In genomic region chr3:197154-197855, GRCh38 we compare ENCODE assay signal across 9 cellular contexts. TPM values are rescaled to one million over a fixed set of nuclear protein-coding genes. Genes with fewer than 3 reads are reported as not detected.
DNase-seq lines count a peak whose midpoint lies in the region; ATAC-seq, FAIRE-seq and TF ChIP-seq lines count a peak whose summit lies in the region.
"Had no signal": no experiment of that assay in that cellular context is flagged by ENCODE, and none has a peak within 500 bp of the region (broad histone marks: within the 10 kb centered on the region; RNA-seq: fewer than 3 reads in every experiment).

No MANE protein-coding gene starts in this region.

- peak; percentile 37 for ATAC-seq in HG03135 (IDR thresholded peaks at IDR 0.05; ENCODE audit: unreplicated experiment)
- ATAC-seq in GM21447 (IDR thresholded peaks at IDR 0.05; ENCODE audit: unreplicated experiment), result no peak
- ATAC-seq in HG03280 (IDR thresholded peaks at IDR 0.05; ENCODE audit: unreplicated experiment), result no peak

- intact Hi-C loops in esophagus squamous epithelium (cut with DNase I), result no loop called here
- intact Hi-C loops in posterior cingulate gyrus (cut with DNase I), result loop anchor here (5.0 kb wide), 1 partner anchor 155 kb away; no protein-coding TSS in a partner anchor
- intact Hi-C loops in activated naive CD4-positive, alpha-beta T cell treated with anti-CD3 and anti-CD28 coated beads for 36 hours (cut with micrococcal nuclease), result no loop called here

- 0% methylated on average over 4 to 13 of the region's 58 CpGs for WGBS in esophagus squamous epithelium, 2 donors

- no peaks in the 10 kb centered on the region for H3K36me3 Mint-ChIP-seq in activated naive CD4-positive, alpha-beta T cell treated with anti-CD3 and anti-CD28 coated beads for 36 hours (ENCODE audit: low read depth)

- H3K4me1 ChIP-seq in esophagus squamous epithelium, result peaks cover 7 to 29% (median 18%) of the 10 kb centered on the region in 3 donors

- H3K4me3 ChIP-seq in esophagus squamous epithelium, result peak overlapping the region; percentile 50 to 73 (median 60)

- DNase-seq in GM12892 (ENCODE audit: insufficient read length), result peak; percentile 29
- no peak for DNase-seq in esophagus squamous epithelium (lab: John Stamatoyannopoulos, UW)
- peak in 9 of 10 donors; percentile 28 to 92 (median 45) for DNase-seq in posterior cingulate gyrus
- DNase-seq in activated CD4-positive, alpha-beta T cell treated with anti-CD3 and anti-CD28 coated beads for 4 hours, result no peak
- DNase-seq in activated naive CD4-positive, alpha-beta T cell treated with anti-CD3 and anti-CD28 coated beads for 36 hours, result no peak

- H3K4me3 Mint-ChIP-seq in activated naive CD4-positive, alpha-beta T cell treated with anti-CD3 and anti-CD28 coated beads for 36 hours, result no peak overlapping the region

- peaks cover 4% of the 10 kb centered on the region for H3K4me1 Mint-ChIP-seq in activated naive CD4-positive, alpha-beta T cell treated with anti-CD3 and anti-CD28 coated beads for 36 hours (ENCODE audit: low read depth)

- no peak for FAIRE-seq in GM12892 (lab: Jason Lieb, UNC)
- FAIRE-seq: endometrium had no signal

- no peak for TF ChIP-seq CTCF in esophagus squamous epithelium (IDR thresholded peaks at IDR 0.05)

- H3K27ac ChIP-seq in esophagus squamous epithelium, result peak overlapping the region; percentile 28 to 67 (median 53)

- no peaks in the 10 kb centered on the region for H3K36me3 ChIP-seq in esophagus squamous epithelium

- H3K27ac Mint-ChIP-seq in activated naive CD4-positive, alpha-beta T cell treated with anti-CD3 and anti-CD28 coated beads for 36 hours, result no peak overlapping the region

- CTCF ChIA-PET in activated naive CD4-positive, alpha-beta T cell treated with anti-CD3 and anti-CD28 coated beads for 36 hours (lab: Charles Lee), result no interaction called here

- H3K27me3 ChIP-seq in esophagus squamous epithelium, result peaks cover 0 to 51% (median 2%) of the 10 kb centered on the region in 4 donors

- peaks cover 37% of the 10 kb centered on the region for H3K27me3 Mint-ChIP-seq in activated naive CD4-positive, alpha-beta T cell treated with anti-CD3 and anti-CD28 coated beads for 36 hours (ENCODE audit: low read depth)

- H3K9me3 Mint-ChIP-seq in activated naive CD4-positive, alpha-beta T cell treated with anti-CD3 and anti-CD28 coated beads for 36 hours, result peaks cover 2% of the 10 kb centered on the region

- no peaks in the 10 kb centered on the region for H3K9me3 ChIP-seq in esophagus squamous epithelium

- TF ChIP-seq POLR2A in GM12892 (IDR thresholded peaks at IDR 0.05; ENCODE audit: low read depth, low read length) (no peak), esophagus squamous epithelium (IDR thresholded peaks at IDR 0.05) (no peak)

RNA-seq across cellular contexts. Expression of gene CHL1, which starts 0.7 kb away (rescaled TPM):
- polyA plus RNA-seq in GM12892 (2012; ENCODE audit: missing spikeins), result 0.89 TPM
- 10 to 100 TPM in 3 of 4 donors, 1 to 10 TPM in 1; 3.7 to 44.3 (median 23.4) TPM for total RNA-seq in esophagus squamous epithelium
- not detected for total RNA-seq in activated naive CD4-positive, alpha-beta T cell treated with anti-CD3 and anti-CD28 coated beads for 36 hours

Comparison
In these comparisons a context has a peak if more than half of its experiments do, and no peak if none do; other contexts are left out.
1. DNase-seq: peak in GM12892 (single experiment) and posterior cingulate gyrus (9 of 10); none in esophagus squamous epithelium (single experiment), activated CD4-positive, alpha-beta T cell treated with anti-CD3 and anti-CD28 coated beads for 4 hours (0 of 2) and activated naive CD4-positive, alpha-beta T cell treated with anti-CD3 and anti-CD28 coated beads for 36 hours (single experiment).
2. RNA of gene CHL1, which starts 0.7 kb away (total RNA-seq): 3.7 to 44.3 TPM in esophagus squamous epithelium; not detected in activated naive CD4-positive, alpha-beta T cell treated with anti-CD3 and anti-CD28 coated beads for 36 hours; every median in the first group is over 4 times any median in the second.